8 cellular contexts compared by ENCODE assay signal in genomic region chr9:34374905-34375552, GRCh38. TPM values are rescaled to one million over a fixed set of nuclear protein-coding genes. Genes with fewer than 3 reads are reported as not detected.
DNase-seq lines count a peak whose midpoint lies in the region; ATAC-seq, FAIRE-seq and TF ChIP-seq lines count a peak whose summit lies in the region.

No MANE protein-coding gene starts in this region.

- H3K4me3 ChIP-seq in colonic mucosa (peak overlapping the region; percentile 63), testis (no peak overlapping the region)

- peak overlapping the region; percentile 81 for H3K4me3 Mint-ChIP-seq in neural crest cell

- DNase-seq in GM18507 (ENCODE audit: extremely low spot score, insufficient read length, low read depth) (no peak), NCI-H2196 (lab: John Stamatoyannopoulos, UW; ENCODE audit: unreplicated experiment) (peak; percentile 28), colonic mucosa (peak; percentile 87), neural crest cell (ENCODE audit: low read depth, low spot score) (no peak), testis (no peak), superior temporal gyrus (ENCODE audit: extremely low spot score) (no peak), D721Med (ENCODE audit: insufficient read length, low spot score) (no peak)

- intact Hi-C loops in colonic mucosa (cut with DNase I) (loop anchor here (5.0 kb wide), 1 partner anchor 118 kb away; no protein-coding TSS in a partner anchor), testis (cut with DNase I; ENCODE audit: low total_unique reads) (loop anchor here (5.0 kb wide), 1 partner anchor 43 kb away; no protein-coding TSS in a partner anchor)

- TF ChIP-seq POLR2A in testis (IDR thresholded peaks at IDR 0.05), result no peak

- WGBS in testis, 2 donors, result 62 to 67% methylated on average over 4 to 5 of the region's 5 CpGs

- FAIRE-seq in GM18507 (lab: Jason Lieb, UNC) (peak; percentile 36), D721Med (lab: Jason Lieb, UNC) (no peak)

- ATAC-seq in activated CD4-positive, CD25-positive, alpha-beta regulatory T cell treated with anti-CD3 and anti-CD28 coated beads, Interleukin-2, amount 50 U/mL, for 24 hours, result no peak

- H3K9me3 Mint-ChIP-seq in neural crest cell, result no peaks in the 10 kb centered on the region

- H3K36me3 Mint-ChIP-seq in neural crest cell (ENCODE audit: low read depth), result peaks cover 9% of the 10 kb centered on the region

- no peak overlapping the region for H3K27ac Mint-ChIP-seq in neural crest cell (ENCODE audit: unreplicated experiment)

- H3K27ac ChIP-seq in colonic mucosa (peak overlapping the region; percentile 94), testis (no peak overlapping the region)

- H3K4me1 Mint-ChIP-seq in neural crest cell, result peaks cover 24% of the 10 kb centered on the region

- H3K27me3 ChIP-seq in colonic mucosa (no peaks in the 10 kb centered on the region), testis (no peaks in the 10 kb centered on the region)

- TF ChIP-seq CTCF in colonic mucosa (IDR thresholded peaks at IDR 0.05) (no peak), neural crest cell (conservative IDR thresholded peaks at IDR 0.05) (no peak), testis (IDR thresholded peaks at IDR 0.05) (no peak), D721Med (IDR thresholded peaks at IDR 0.05; ENCODE audit: insufficient read depth, missing control alignments) (no peak)

- H3K4me1 ChIP-seq in colonic mucosa, result peaks cover 2% of the 10 kb centered on the region
- H3K4me1 ChIP-seq in testis, result peaks cover 11% of the 10 kb centered on the region

- H3K9me3 ChIP-seq in colonic mucosa (no peaks in the 10 kb centered on the region), testis (no peaks in the 10 kb centered on the region)

- H3K9ac ChIP-seq in colonic mucosa (ENCODE audit: low read depth in 2 of 2, low read length in 2 of 2), result peak overlapping the region; percentile 75 to 97

- peaks cover 50% of the 10 kb centered on the region for H3K27me3 Mint-ChIP-seq in neural crest cell (ENCODE audit: low read depth)

- H3K36me3 ChIP-seq in colonic mucosa (no peaks in the 10 kb centered on the region), testis (ENCODE audit: low read depth, missing control alignments) (no peaks in the 10 kb centered on the region)

RNA-seq across cellular contexts. Expression of gene MYORG, which starts 1.7 kb away (rescaled TPM):
- total RNA-seq in colonic mucosa, result 10 to 100 TPM; 57.0 to 68.6 TPM
- 1.7 and 2.0 TPM in 2 replicates for total RNA-seq in neural crest cell
- 1 to 10 TPM; 2.8 to 4.6 TPM for total RNA-seq in testis
- polyA plus RNA-seq in testis (ENCODE audit: insufficient read depth, low read depth, low replicate concordance), result 2.8 TPM

RNA-seq across cellular contexts. Expression of gene NUDT2, which starts 45.7 kb away (rescaled TPM):
- total RNA-seq in colonic mucosa (10 to 100 TPM; 25.6 to 28.4 TPM), neural crest cell (17.8 and 19.8 TPM in 2 replicates), testis (10 to 100 TPM; 16.7 to 20.9 TPM)
- 21.1 TPM for polyA plus RNA-seq in testis (ENCODE audit: insufficient read depth, low read depth, low replicate concordance)

RNA-seq across cellular contexts. Expression of gene KIF24, which starts 46.0 kb away (rescaled TPM):
- total RNA-seq in colonic mucosa, result 1 to 10 TPM; 2.2 to 7.3 TPM
- total RNA-seq in neural crest cell, result 12.3 and 13.8 TPM in 2 replicates
- 10 to 100 TPM; 18.3 to 20.0 TPM for total RNA-seq in testis
- 34.7 TPM for polyA plus RNA-seq in testis (ENCODE audit: insufficient read depth, low read depth, low replicate concordance)

Comparison
In these comparisons a context has a peak if more than half of its experiments do, and no peak if none do; other contexts are left out.
1. DNase-seq: peak in NCI-H2196 (single experiment) and colonic mucosa (single experiment); none in GM18507 (single experiment), neural crest cell (single experiment), testis (single experiment), superior temporal gyrus (single experiment) and D721Med (single experiment).
2. RNA of gene MYORG, which starts 1.7 kb away (total RNA-seq): 57.0 to 68.6 TPM in colonic mucosa; 2.8 to 4.6 TPM in testis and 1.7 to 2.0 TPM in neural crest cell; every median in the first group is over 10 times any median in the second.